1 cellular context compared by ENCODE assay signal in genomic region chr11:66421492-66422205, GRCh38.
TF ChIP-seq lines count a peak whose summit lies in the region.

No MANE protein-coding gene starts in this region.

TF ChIP-seq in IMR-90, 13 proteins besides CTCF, POLR2A, EP300 and RAD21 (continued from another document):
- no peak for TF ChIP-seq ELK1 (IDR thresholded peaks at IDR 0.05; ENCODE audit: borderline replicate concordance, low read depth, low read length)
- no peak for TF ChIP-seq FOS (IDR thresholded peaks at IDR 0.05; ENCODE audit: low read depth, low read length)
- 0 out of 2 replicates have a peak, but pooled peaks have one; percentile 18 for TF ChIP-seq NFE2L2 (IDR thresholded peaks at IDR 0.05; ENCODE audit: low read depth, low read length)
